In genomic region chr10:46787321-46787615, GRCh38 we compare ENCODE assay signal across 8 cellular contexts.
DNase-seq lines count a peak whose midpoint lies in the region; TF ChIP-seq lines count a peak whose summit lies in the region.

No MANE protein-coding gene starts in this region.

- CTCF ChIA-PET in GM10248 (lab: Yijun Ruan, JAX) = no interaction called here

- H3K36me3 ChIP-seq in mucosa of rectum (ENCODE audit: control insufficient read depth in 2 of 2, insufficient read depth in 2 of 2, low read length in 2 of 2) = no peaks in the 10 kb centered on the region

- H3K9me3 ChIP-seq in mucosa of rectum (ENCODE audit: control insufficient read depth in 2 of 2, low read length in 2 of 2) = no peaks in the 10 kb centered on the region

- DNase-seq in GM10248 (ENCODE audit: extremely low spot score) = peak; percentile 15
- peak; percentile 50 for DNase-seq in HT-29 (ENCODE audit: low spot score)
- DNase-seq in epithelial cell of prostate (ENCODE audit: low read depth, low spot score) = no peak
- no peak for DNase-seq in type B pancreatic cell (ENCODE audit: extremely low spot score, unreplicated experiment)
- DNase-seq in NCI-H1105 (lab: John Stamatoyannopoulos, UW) = no peak

- no peaks in the 10 kb centered on the region for H3K9me3 Mint-ChIP-seq in type B pancreatic cell

- POLR2A ChIA-PET in GM10248 (lab: Yijun Ruan, JAX) = no interaction called here

- H3K4me3 ChIP-seq in mucosa of rectum (ENCODE audit: low read length in 2 of 2) = peak overlapping the region; percentile 72 to 81

- H3K27ac ChIP-seq in 22Rv1 (peak overlapping the region; percentile 67), VCaP (peak overlapping the region; percentile 79), epithelial cell of prostate (peak overlapping the region; percentile 46), mucosa of rectum (ENCODE audit: low read depth in 2 of 2, low read length in 2 of 2) (peak overlapping the region in 1 of 2 donors; percentile 54)

- H3K9ac ChIP-seq in mucosa of rectum (ENCODE audit: low read depth in 1 of 2, low read length in 2 of 2) = peak overlapping the region; percentile 26 to 72

- peak overlapping the region; percentile 100 for H3K4me3 Mint-ChIP-seq in type B pancreatic cell

- H3K4me1 ChIP-seq in mucosa of rectum (ENCODE audit: control insufficient read depth in 2 of 2, insufficient read depth in 2 of 2, low read length in 2 of 2) = no peaks in the 10 kb centered on the region

- no peaks in the 10 kb centered on the region for H3K4me1 Mint-ChIP-seq in type B pancreatic cell (ENCODE audit: unreplicated experiment)

- TF ChIP-seq CTCF in 22Rv1 (IDR thresholded peaks at IDR 0.05) (no peak), GM10248 (IDR thresholded peaks at IDR 0.05; ENCODE audit: control extremely low read depth, extremely low read depth, low read depth, missing control alignments) (peak; percentile 43), VCaP (conservative IDR thresholded peaks at IDR 0.05) (peak; percentile 32), type B pancreatic cell (conservative IDR thresholded peaks at IDR 0.05) (no peak)

- H3K27me3 ChIP-seq in mucosa of rectum (ENCODE audit: control insufficient read depth in 2 of 2, insufficient read depth in 2 of 2, low read length in 2 of 2) = no peaks in the 10 kb centered on the region

- H3K36me3 Mint-ChIP-seq in type B pancreatic cell = no peaks in the 10 kb centered on the region

- peak overlapping the region; percentile 99 for H3K27ac Mint-ChIP-seq in type B pancreatic cell

- no peaks in the 10 kb centered on the region for H3K27me3 Mint-ChIP-seq in type B pancreatic cell

Comparison
In these comparisons a context has a peak if more than half of its experiments do, and no peak if none do; other contexts are left out.
1. CTCF ChIP-seq: peak in GM10248 (single experiment) and VCaP (single experiment); none in 22Rv1 (single experiment) and type B pancreatic cell (single experiment).
2. DNase-seq: peak in GM10248 (single experiment) and HT-29 (single experiment); none in epithelial cell of prostate (single experiment), type B pancreatic cell (single experiment) and NCI-H1105 (single experiment).